2 cellular contexts compared by ENCODE assay signal in the genomic region with DNA sequence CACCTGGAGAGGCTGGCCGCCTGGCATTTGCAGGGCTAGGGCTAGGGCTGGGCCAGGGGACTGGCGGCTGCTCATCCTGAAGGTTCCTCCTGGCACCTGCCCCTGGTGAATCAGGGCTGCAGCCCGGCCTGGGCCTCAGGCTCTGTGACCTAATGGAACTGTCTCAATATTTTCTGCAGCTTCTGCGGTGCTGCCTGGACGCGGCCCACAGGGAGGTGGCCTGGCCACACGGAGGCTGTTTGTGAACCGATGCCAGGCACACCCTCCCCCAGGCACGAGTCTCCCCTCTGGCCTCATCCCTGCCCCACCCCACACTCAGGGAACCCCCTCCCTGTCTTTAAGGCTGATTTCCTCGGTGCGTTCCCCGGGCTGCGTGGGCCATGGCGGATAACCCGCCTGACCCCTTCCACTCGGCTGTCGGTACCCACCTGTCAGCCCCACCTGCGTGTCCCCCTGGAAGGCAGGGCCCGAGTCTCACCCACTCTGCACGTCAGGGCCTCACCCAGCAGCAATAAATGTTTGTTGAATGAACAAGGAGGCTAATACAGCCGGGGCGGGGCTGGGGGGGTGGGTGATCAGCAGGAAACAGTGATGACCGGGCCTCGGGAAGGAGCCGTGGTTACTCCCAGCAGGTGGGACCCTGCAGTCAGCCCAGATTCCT.
TF ChIP-seq lines count a peak whose summit lies in the region.

No MANE protein-coding gene starts in this region.

TF ChIP-seq in HCT116, 20 proteins besides CTCF, POLR2A, EP300 and RAD21:
- TF ChIP-seq, protein P1, sequence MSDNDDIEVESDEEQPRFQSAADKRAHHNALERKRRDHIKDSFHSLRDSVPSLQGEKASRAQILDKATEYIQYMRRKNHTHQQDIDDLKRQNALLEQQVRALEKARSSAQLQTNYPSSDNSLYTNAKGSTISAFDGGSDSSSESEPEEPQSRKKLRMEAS (IDR thresholded peaks at IDR 0.05), result no peak
- TF ChIP-seq CEBPB (IDR thresholded peaks at IDR 0.05; ENCODE audit: low read depth) (no peak), SIN3A (IDR thresholded peaks at IDR 0.05; ENCODE audit: low read depth) (no peak), JUND (IDR thresholded peaks at IDR 0.05) (no peak), EZH2 (IDR thresholded peaks at IDR 0.05) (no peak), YY1 (IDR thresholded peaks at IDR 0.05; ENCODE audit: extremely low read depth, insufficient replicate concordance, low read depth, low read length) (no peak)
TF ChIP-seq in HCT116: peak in this region for 0.

TF ChIP-seq in H1, 55 proteins besides CTCF, POLR2A, EP300 and RAD21:
- TF ChIP-seq KDM4A (IDR thresholded peaks at IDR 0.05; ENCODE audit: low read depth, low read length, severe bottlenecking) (no peak), PHF8 (conservative IDR thresholded peaks at IDR 0.05; ENCODE audit: low read depth, low read length) (no peak), TCF12 (IDR thresholded peaks at IDR 0.05; ENCODE audit: low read depth, low read length) (no peak), SP2 (IDR thresholded peaks at IDR 0.05; ENCODE audit: low read length) (no peak), TAF1 (IDR thresholded peaks at IDR 0.05; ENCODE audit: low read depth, low read length) (no peak), RXRA (IDR thresholded peaks at IDR 0.05; ENCODE audit: insufficient read depth, low read depth, low read length) (no peak), KDM1A (IDR thresholded peaks at IDR 0.05; ENCODE audit: borderline replicate concordance, low read length) (no peak), YY1 (IDR thresholded peaks at IDR 0.05; ENCODE audit: low read depth, low read length) (no peak), SIRT6 (IDR thresholded peaks at IDR 0.05; ENCODE audit: low read length) (no peak)
- TF ChIP-seq, protein P2, sequence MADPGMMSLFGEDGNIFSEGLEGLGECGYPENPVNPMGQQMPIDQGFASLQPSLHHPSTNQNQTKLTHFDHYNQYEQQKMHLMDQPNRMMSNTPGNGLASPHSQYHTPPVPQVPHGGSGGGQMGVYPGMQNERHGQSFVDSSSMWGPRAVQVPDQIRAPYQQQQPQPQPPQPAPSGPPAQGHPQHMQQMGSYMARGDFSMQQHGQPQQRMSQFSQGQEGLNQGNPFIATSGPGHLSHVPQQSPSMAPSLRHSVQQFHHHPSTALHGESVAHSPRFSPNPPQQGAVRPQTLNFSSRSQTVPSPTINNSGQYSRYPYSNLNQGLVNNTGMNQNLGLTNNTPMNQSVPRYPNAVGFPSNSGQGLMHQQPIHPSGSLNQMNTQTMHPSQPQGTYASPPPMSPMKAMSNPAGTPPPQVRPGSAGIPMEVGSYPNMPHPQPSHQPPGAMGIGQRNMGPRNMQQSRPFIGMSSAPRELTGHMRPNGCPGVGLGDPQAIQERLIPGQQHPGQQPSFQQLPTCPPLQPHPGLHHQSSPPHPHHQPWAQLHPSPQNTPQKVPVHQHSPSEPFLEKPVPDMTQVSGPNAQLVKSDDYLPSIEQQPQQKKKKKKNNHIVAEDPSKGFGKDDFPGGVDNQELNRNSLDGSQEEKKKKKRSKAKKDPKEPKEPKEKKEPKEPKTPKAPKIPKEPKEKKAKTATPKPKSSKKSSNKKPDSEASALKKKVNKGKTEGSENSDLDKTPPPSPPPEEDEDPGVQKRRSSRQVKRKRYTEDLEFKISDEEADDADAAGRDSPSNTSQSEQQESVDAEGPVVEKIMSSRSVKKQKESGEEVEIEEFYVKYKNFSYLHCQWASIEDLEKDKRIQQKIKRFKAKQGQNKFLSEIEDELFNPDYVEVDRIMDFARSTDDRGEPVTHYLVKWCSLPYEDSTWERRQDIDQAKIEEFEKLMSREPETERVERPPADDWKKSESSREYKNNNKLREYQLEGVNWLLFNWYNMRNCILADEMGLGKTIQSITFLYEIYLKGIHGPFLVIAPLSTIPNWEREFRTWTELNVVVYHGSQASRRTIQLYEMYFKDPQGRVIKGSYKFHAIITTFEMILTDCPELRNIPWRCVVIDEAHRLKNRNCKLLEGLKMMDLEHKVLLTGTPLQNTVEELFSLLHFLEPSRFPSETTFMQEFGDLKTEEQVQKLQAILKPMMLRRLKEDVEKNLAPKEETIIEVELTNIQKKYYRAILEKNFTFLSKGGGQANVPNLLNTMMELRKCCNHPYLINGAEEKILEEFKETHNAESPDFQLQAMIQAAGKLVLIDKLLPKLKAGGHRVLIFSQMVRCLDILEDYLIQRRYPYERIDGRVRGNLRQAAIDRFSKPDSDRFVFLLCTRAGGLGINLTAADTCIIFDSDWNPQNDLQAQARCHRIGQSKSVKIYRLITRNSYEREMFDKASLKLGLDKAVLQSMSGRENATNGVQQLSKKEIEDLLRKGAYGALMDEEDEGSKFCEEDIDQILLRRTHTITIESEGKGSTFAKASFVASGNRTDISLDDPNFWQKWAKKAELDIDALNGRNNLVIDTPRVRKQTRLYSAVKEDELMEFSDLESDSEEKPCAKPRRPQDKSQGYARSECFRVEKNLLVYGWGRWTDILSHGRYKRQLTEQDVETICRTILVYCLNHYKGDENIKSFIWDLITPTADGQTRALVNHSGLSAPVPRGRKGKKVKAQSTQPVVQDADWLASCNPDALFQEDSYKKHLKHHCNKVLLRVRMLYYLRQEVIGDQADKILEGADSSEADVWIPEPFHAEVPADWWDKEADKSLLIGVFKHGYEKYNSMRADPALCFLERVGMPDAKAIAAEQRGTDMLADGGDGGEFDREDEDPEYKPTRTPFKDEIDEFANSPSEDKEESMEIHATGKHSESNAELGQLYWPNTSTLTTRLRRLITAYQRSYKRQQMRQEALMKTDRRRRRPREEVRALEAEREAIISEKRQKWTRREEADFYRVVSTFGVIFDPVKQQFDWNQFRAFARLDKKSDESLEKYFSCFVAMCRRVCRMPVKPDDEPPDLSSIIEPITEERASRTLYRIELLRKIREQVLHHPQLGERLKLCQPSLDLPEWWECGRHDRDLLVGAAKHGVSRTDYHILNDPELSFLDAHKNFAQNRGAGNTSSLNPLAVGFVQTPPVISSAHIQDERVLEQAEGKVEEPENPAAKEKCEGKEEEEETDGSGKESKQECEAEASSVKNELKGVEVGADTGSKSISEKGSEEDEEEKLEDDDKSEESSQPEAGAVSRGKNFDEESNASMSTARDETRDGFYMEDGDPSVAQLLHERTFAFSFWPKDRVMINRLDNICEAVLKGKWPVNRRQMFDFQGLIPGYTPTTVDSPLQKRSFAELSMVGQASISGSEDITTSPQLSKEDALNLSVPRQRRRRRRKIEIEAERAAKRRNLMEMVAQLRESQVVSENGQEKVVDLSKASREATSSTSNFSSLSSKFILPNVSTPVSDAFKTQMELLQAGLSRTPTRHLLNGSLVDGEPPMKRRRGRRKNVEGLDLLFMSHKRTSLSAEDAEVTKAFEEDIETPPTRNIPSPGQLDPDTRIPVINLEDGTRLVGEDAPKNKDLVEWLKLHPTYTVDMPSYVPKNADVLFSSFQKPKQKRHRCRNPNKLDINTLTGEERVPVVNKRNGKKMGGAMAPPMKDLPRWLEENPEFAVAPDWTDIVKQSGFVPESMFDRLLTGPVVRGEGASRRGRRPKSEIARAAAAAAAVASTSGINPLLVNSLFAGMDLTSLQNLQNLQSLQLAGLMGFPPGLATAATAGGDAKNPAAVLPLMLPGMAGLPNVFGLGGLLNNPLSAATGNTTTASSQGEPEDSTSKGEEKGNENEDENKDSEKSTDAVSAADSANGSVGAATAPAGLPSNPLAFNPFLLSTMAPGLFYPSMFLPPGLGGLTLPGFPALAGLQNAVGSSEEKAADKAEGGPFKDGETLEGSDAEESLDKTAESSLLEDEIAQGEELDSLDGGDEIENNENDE (IDR thresholded peaks at IDR 0.05; ENCODE audit: insufficient replicate concordance, low read length), result no peak
